Comparison of ENCODE assay signal across 1 cellular context in the genomic region with DNA sequence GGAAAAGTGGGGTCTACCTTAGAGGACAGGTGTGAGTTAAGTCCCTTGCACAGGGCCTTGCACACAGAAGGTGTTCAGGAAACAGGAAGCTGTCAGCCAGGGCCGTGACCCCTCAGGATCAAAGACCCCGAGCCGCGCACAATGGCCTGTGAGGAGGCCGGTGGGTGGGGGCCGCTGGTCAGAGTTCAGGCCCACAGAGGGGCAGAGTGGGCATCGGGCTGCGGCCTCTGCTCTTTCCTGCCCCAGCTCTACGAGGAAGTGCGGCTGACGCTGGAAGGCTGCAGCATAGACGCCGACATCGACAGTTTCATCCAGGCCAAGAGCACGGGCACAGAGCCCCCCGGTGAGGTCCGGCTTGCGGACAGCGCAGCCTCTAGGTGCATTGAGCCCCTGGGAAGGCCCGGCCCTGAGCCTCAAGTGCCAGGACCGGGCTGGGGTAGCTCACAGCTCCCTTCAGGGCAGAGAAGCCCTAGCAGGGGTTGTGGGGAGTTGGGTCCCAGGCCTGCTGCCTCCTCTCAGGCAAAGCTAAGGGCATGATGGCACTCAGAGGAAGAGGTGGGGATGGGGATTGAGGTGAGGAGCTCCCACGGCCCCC.
TF ChIP-seq lines count a peak whose summit lies in the region.

No MANE protein-coding gene starts in this region.

TF ChIP-seq in HepG2, 621 proteins besides CTCF, POLR2A, EP300 and RAD21 (continued from another document):
- TF ChIP-seq ZBTB25 (CRISPR knock-in tag; IDR thresholded peaks at IDR 0.05) (0 out of 2 replicates have a peak, but pooled peaks have one; percentile 41), CEBPB (IDR thresholded peaks at IDR 0.05; ENCODE audit: borderline replicate concordance, low read depth, low read length) (no peak), ZIK1 (CRISPR knock-in tag; IDR thresholded peaks at IDR 0.05; ENCODE audit: borderline replicate concordance, low read depth) (no peak), ETV5 (CRISPR knock-in tag; IDR thresholded peaks at IDR 0.05; ENCODE audit: borderline replicate concordance) (peak; percentile 91), IRF9 (CRISPR knock-in tag; IDR thresholded peaks at IDR 0.05; ENCODE audit: borderline replicate concordance) (no peak), ZNF597 (CRISPR knock-in tag; IDR thresholded peaks at IDR 0.05) (no peak), ZNF180 (CRISPR knock-in tag; IDR thresholded peaks at IDR 0.05; ENCODE audit: borderline replicate concordance, low read depth) (no peak), ZNF136 (CRISPR knock-in tag; IDR thresholded peaks at IDR 0.05; ENCODE audit: low read depth) (no peak), MTA1 (CRISPR knock-in tag; IDR thresholded peaks at IDR 0.05; ENCODE audit: borderline replicate concordance) (peak; percentile 91), ZNF550 (CRISPR knock-in tag; IDR thresholded peaks at IDR 0.05; ENCODE audit: borderline replicate concordance) (no peak), BCL6 (CRISPR knock-in tag; IDR thresholded peaks at IDR 0.05) (peak; percentile 70), ZNF879 (CRISPR knock-in tag; IDR thresholded peaks at IDR 0.05) (no peak), SOX13 (IDR thresholded peaks at IDR 0.05) (0 out of 2 replicates have a peak, but pooled peaks have one; percentile 17), SOX13 (CRISPR knock-in tag; conservative IDR thresholded peaks at IDR 0.05 in 1 of 2, IDR thresholded peaks at IDR 0.05 in 1 of 2) (peak in 1 of 2 experiments; percentile 83; a peak in 2 of 4 replicates), DPF2 (CRISPR knock-in tag; IDR thresholded peaks at IDR 0.05; ENCODE audit: borderline replicate concordance, low read depth) (peak; percentile 66; the same call in 1 of the 2 replicates), ZNF891 (CRISPR knock-in tag; IDR thresholded peaks at IDR 0.05) (peak; percentile 38), ZNF607 (CRISPR knock-in tag; IDR thresholded peaks at IDR 0.05; ENCODE audit: borderline replicate concordance) (0 out of 2 replicates have a peak, but pooled peaks have one; percentile 56), SNAPC2 (CRISPR knock-in tag; IDR thresholded peaks at IDR 0.05) (0 out of 2 replicates have a peak, but pooled peaks have one; percentile 58), HES4 (CRISPR knock-in tag; IDR thresholded peaks at IDR 0.05; ENCODE audit: borderline replicate concordance) (peak; percentile 63; the same call in 1 of the 2 replicates), EED (CRISPR knock-in tag; IDR thresholded peaks at IDR 0.05) (no peak), ARHGAP35 (CRISPR knock-in tag; IDR thresholded peaks at IDR 0.05; ENCODE audit: borderline replicate concordance) (no peak), ZSCAN29 (CRISPR knock-in tag; conservative IDR thresholded peaks at IDR 0.05) (peak; percentile 92), DRAP1 (CRISPR knock-in tag; IDR thresholded peaks at IDR 0.05) (0 out of 2 replicates have a peak, but pooled peaks have one; percentile 15)
- TF ChIP-seq, protein P1, sequence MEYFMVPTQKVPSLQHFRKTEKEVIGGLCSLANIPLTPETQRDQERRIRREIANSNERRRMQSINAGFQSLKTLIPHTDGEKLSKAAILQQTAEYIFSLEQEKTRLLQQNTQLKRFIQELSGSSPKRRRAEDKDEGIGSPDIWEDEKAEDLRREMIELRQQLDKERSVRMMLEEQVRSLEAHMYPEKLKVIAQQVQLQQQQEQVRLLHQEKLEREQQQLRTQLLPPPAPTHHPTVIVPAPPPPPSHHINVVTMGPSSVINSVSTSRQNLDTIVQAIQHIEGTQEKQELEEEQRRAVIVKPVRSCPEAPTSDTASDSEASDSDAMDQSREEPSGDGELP (IDR thresholded peaks at IDR 0.05; ENCODE audit: borderline replicate concordance, low read depth) = no peak
- TF ChIP-seq, protein P2, sequence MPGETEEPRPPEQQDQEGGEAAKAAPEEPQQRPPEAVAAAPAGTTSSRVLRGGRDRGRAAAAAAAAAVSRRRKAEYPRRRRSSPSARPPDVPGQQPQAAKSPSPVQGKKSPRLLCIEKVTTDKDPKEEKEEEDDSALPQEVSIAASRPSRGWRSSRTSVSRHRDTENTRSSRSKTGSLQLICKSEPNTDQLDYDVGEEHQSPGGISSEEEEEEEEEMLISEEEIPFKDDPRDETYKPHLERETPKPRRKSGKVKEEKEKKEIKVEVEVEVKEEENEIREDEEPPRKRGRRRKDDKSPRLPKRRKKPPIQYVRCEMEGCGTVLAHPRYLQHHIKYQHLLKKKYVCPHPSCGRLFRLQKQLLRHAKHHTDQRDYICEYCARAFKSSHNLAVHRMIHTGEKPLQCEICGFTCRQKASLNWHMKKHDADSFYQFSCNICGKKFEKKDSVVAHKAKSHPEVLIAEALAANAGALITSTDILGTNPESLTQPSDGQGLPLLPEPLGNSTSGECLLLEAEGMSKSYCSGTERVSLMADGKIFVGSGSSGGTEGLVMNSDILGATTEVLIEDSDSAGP (CRISPR knock-in tag; IDR thresholded peaks at IDR 0.05; ENCODE audit: borderline replicate concordance) = peak; percentile 53; the same call in 1 of the 2 replicates
